12 cellular contexts compared by ENCODE assay signal in the genomic region with DNA sequence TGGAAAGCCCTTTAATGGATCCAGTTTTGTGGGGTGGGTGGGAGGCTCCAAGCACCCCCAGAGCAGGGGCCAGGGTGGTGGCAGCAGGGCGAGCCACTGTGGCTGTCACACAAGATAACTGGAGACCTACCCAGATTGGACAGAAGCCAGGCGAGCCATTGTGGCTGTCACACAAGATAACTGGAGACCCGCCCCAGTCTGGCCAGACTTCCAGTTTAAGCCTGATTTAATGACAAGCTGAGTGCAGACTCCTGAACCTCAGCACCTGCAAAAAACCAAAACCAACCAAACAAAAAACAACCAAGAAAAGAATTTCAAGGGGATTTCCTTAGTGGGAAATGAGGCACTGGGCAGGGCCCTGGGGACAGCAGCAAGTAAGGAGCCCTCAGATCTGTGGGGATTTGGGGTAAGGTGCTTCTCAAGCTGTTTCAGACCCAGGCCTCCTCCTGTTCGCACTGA.
DNase-seq lines count a peak whose midpoint lies in the region; ATAC-seq and TF ChIP-seq lines count a peak whose summit lies in the region.
"Had no signal": no experiment of that assay in that cellular context is flagged by ENCODE, and none has a peak within 500 bp of the region (broad histone marks: within the 10 kb centered on the region; RNA-seq: fewer than 3 reads in every experiment).

No MANE protein-coding gene starts in this region.

- TF ChIP-seq CTCF in mucosa of descending colon (IDR thresholded peaks at IDR 0.05) (peak; percentile 10), upper lobe of left lung (IDR thresholded peaks at IDR 0.05) (no peak)

- H3K4me3 Mint-ChIP-seq in CD8-positive, alpha-beta memory T cell: no peak overlapping the region

- intact Hi-C loops in mucosa of descending colon (cut with DNase I, micrococcal nuclease): no loop called here

- CTCF ChIA-PET in CD8-positive, alpha-beta memory T cell (lab: Charles Lee): no interaction called here

- peaks cover 5 to 8% of the 10 kb centered on the region in 2 donors for H3K27me3 Mint-ChIP-seq in CD8-positive, alpha-beta memory T cell

- H3K4me3 ChIP-seq in mucosa of descending colon (no peak overlapping the region), upper lobe of left lung (no peak overlapping the region)
- H3K4me3 ChIP-seq in CD8-positive, alpha-beta memory T cell (ENCODE audit: low read length): no peak overlapping the region
- H3K4me3 ChIP-seq: psoas muscle had no signal

- H3K9me3 ChIP-seq in mucosa of descending colon (no peaks in the 10 kb centered on the region), upper lobe of left lung (no peaks in the 10 kb centered on the region)
- no peaks in the 10 kb centered on the region for H3K9me3 ChIP-seq in CD8-positive, alpha-beta memory T cell (ENCODE audit: low read length)
- H3K9me3 ChIP-seq: psoas muscle had no signal

- H3K27me3 ChIP-seq in upper lobe of left lung: no peaks in the 10 kb centered on the region
- H3K27me3 ChIP-seq in CD8-positive, alpha-beta memory T cell (ENCODE audit: insufficient read depth, low read length, poor library complexity, severe bottlenecking): no peaks in the 10 kb centered on the region

- 68 to 76% methylated on average over 4 of the region's 4 CpGs for WGBS in upper lobe of left lung, 2 donors

- DNase-seq in NAMALWA (ENCODE audit: low spot score) (peak; percentile 4), mucosa of descending colon (peak; percentile 86 to 96 (median 87)), upper lobe of left lung (no peak), RKO (ENCODE audit: low spot score) (no peak)
- no peak for DNase-seq in activated CD4-positive, alpha-beta T cell treated with anti-CD3 and anti-CD28 coated beads for 1 hour
- no peak for DNase-seq in CD8-positive, alpha-beta memory T cell
- DNase-seq: activated CD4-positive, alpha-beta T cell treated with anti-CD3 and anti-CD28 coated beads, Interleukin-2, amount 50 U/mL, for 4 hours; aorta; GOT3; psoas muscle had no signal

- peaks cover 13% of the 10 kb centered on the region for H3K4me1 ChIP-seq in mucosa of descending colon (ENCODE audit: low read depth)
- no peaks in the 10 kb centered on the region for H3K4me1 ChIP-seq in upper lobe of left lung
- no peaks in the 10 kb centered on the region for H3K4me1 ChIP-seq in CD8-positive, alpha-beta memory T cell (ENCODE audit: insufficient read depth, low read length)
- H3K4me1 ChIP-seq: psoas muscle had no signal

- H3K4me1 Mint-ChIP-seq in CD8-positive, alpha-beta memory T cell: no peaks in the 10 kb centered on the region

- peaks cover under 1 to 9% (median 6%) of the 10 kb centered on the region in 5 donors for H3K9me3 Mint-ChIP-seq in CD8-positive, alpha-beta memory T cell

- no peak for TF ChIP-seq POLR2A in upper lobe of left lung (IDR thresholded peaks at IDR 0.05)

- H3K36me3 ChIP-seq in mucosa of descending colon (ENCODE audit: low read depth) (no peaks in the 10 kb centered on the region), upper lobe of left lung (no peaks in the 10 kb centered on the region)
- no peaks in the 10 kb centered on the region for H3K36me3 ChIP-seq in CD8-positive, alpha-beta memory T cell (ENCODE audit: insufficient read depth, low read length)

- POLR2A ChIA-PET in CD8-positive, alpha-beta memory T cell (lab: Charles Lee): no interaction called here

- no peak for TF ChIP-seq EP300 in upper lobe of left lung (IDR thresholded peaks at IDR 0.05)

- no peak overlapping the region for H3K27ac ChIP-seq in upper lobe of left lung
- H3K27ac ChIP-seq in CD8-positive, alpha-beta memory T cell (ENCODE audit: low read depth, low read length): no peak overlapping the region
- H3K27ac ChIP-seq: psoas muscle had no signal

- ATAC-seq in GM18861 (IDR thresholded peaks at IDR 0.05; ENCODE audit: unreplicated experiment) (peak; percentile 58), GM21786 (IDR thresholded peaks at IDR 0.05; ENCODE audit: unreplicated experiment) (peak; percentile 67), mucosa of descending colon (peak; percentile 76), upper lobe of left lung (ENCODE audit: low FRiP score in 2 of 2) (no peak)
- ATAC-seq: psoas muscle had no signal

- peaks cover 0 to 2% (median under 1%) of the 10 kb centered on the region in 3 donors for H3K36me3 Mint-ChIP-seq in CD8-positive, alpha-beta memory T cell

- no peak overlapping the region for H3K27ac Mint-ChIP-seq in CD8-positive, alpha-beta memory T cell

Comparison
In these comparisons a context has a peak if more than half of its experiments do, and no peak if none do; other contexts are left out.
1. ATAC-seq: peak in GM18861 (single experiment), GM21786 (single experiment) and mucosa of descending colon (single experiment); none in upper lobe of left lung (0 of 2).
2. DNase-seq: peak in NAMALWA (single experiment) and mucosa of descending colon (3 of 3); none in upper lobe of left lung (0 of 2), RKO (single experiment), activated CD4-positive, alpha-beta T cell treated with anti-CD3 and anti-CD28 coated beads for 1 hour (single experiment) and CD8-positive, alpha-beta memory T cell (0 of 5).